Comparison of ENCODE assay signal across 1 cellular context in the genomic region with DNA sequence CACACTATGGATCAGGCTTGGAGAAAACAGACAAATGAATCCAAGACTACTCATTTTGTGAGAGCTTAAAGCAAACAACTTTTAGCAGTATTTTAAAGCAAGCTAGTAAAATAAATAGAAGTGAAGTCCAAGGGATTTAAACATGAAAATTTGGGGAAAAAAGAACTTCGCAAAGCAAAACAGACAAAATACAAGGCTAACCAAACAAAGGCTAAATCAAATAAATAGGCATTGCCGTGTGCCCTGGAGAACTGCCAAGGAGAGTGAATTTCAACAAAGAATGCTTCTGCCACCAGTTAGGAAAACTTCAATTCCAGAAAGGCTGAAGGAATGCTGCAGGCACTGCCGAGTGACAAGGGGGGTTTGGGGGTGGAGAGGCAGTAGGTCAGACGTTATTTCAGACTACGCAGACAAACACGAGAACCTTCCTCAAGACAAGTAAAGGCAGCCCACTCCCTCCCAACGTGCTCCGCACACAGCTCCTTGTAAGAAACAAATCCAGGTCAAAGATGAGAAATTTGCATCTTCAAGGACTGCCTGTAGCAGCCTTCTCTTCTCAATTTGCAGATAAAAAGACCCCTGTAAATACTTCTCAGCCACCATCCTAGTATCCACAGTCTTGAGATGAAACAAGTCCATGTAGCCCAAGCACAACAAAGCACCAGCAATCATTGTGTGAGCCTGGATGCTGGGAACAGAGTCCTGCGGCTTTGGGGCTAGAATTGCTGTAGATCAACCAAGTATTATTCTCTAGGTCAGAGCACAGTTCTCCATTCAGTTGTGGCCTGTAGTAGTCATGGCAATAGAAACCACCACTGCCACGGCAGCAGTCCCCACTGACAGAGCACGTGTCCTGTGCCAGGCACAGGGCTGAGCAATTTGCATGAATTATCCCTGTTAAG.
A peak's percentile ranks its signal among the peaks of the same experiment; 100 is the strongest.
TF ChIP-seq lines count a peak whose summit lies in the region.

No MANE protein-coding gene starts in this region.

TF ChIP-seq in HepG2, 621 proteins besides CTCF, POLR2A, EP300 and RAD21 (continued from another document and continues in another):
- TF ChIP-seq ZBTB43 (CRISPR knock-in tag; conservative IDR thresholded peaks at IDR 0.05) (0 out of 2 replicates have a peak, but pooled peaks have one; percentile 27), RFX3 (CRISPR knock-in tag; IDR thresholded peaks at IDR 0.05) (peak; percentile 65), THAP7 (CRISPR knock-in tag; IDR thresholded peaks at IDR 0.05) (no peak), ZNF552 (CRISPR knock-in tag; IDR thresholded peaks at IDR 0.05; ENCODE audit: borderline replicate concordance) (peak; percentile 23; the same call in 1 of the 2 replicates), HNF1B (CRISPR knock-in tag; IDR thresholded peaks at IDR 0.05) (0 out of 2 replicates have a peak, but pooled peaks have one; percentile 43), FOXK2 (IDR thresholded peaks at IDR 0.05) (peak; percentile 51; the same call in 1 of the 2 replicates), KLF13 (CRISPR knock-in tag; IDR thresholded peaks at IDR 0.05) (no peak), ZSCAN25 (CRISPR knock-in tag; IDR thresholded peaks at IDR 0.05) (no peak), SOX5 (CRISPR knock-in tag; IDR thresholded peaks at IDR 0.05; ENCODE audit: borderline replicate concordance) (peak; percentile 52), SKIL (CRISPR knock-in tag; IDR thresholded peaks at IDR 0.05; ENCODE audit: borderline replicate concordance) (peak; percentile 31; the same call in 1 of the 2 replicates), JUN (CRISPR knock-in tag; IDR thresholded peaks at IDR 0.05) (0 out of 2 replicates have a peak, but pooled peaks have one; percentile 34), ZNF205 (CRISPR knock-in tag; IDR thresholded peaks at IDR 0.05) (no peak), ZNF747 (CRISPR knock-in tag; IDR thresholded peaks at IDR 0.05; ENCODE audit: borderline replicate concordance) (0 out of 2 replicates have a peak, but pooled peaks have one; percentile 30), HOXA9 (CRISPR knock-in tag; IDR thresholded peaks at IDR 0.05; ENCODE audit: borderline replicate concordance) (no peak), NFIC (IDR thresholded peaks at IDR 0.05; ENCODE audit: low read length) (peak; percentile 88), ZNF574 (CRISPR knock-in tag; IDR thresholded peaks at IDR 0.05) (peak; percentile 36; the same call in 1 of the 2 replicates), GATAD2A (CRISPR knock-in tag; IDR thresholded peaks at IDR 0.05) (peak; percentile 86), RXRB (CRISPR knock-in tag; IDR thresholded peaks at IDR 0.05; ENCODE audit: borderline replicate concordance) (peak; percentile 10; the same call in 1 of the 2 replicates), TGIF2 (CRISPR knock-in tag; IDR thresholded peaks at IDR 0.05) (no peak), ZNF776 (CRISPR knock-in tag; IDR thresholded peaks at IDR 0.05) (no peak), MIER3 (CRISPR knock-in tag; IDR thresholded peaks at IDR 0.05; ENCODE audit: borderline replicate concordance) (peak; percentile 21; the same call in 1 of the 2 replicates), FOXC1 (CRISPR knock-in tag; IDR thresholded peaks at IDR 0.05; ENCODE audit: borderline replicate concordance) (peak; percentile 25; the same call in 1 of the 2 replicates), KDM6A (CRISPR knock-in tag; IDR thresholded peaks at IDR 0.05; ENCODE audit: low read depth) (0 out of 2 replicates have a peak, but pooled peaks have one; percentile 59), PPARG (CRISPR knock-in tag; conservative IDR thresholded peaks at IDR 0.05) (peak; percentile 51), ZBTB37 (CRISPR knock-in tag; IDR thresholded peaks at IDR 0.05) (peak; percentile 81; the same call in 1 of the 2 replicates), ISL2 (CRISPR knock-in tag; IDR thresholded peaks at IDR 0.05) (peak; percentile 88), PHF21A (CRISPR knock-in tag; IDR thresholded peaks at IDR 0.05) (peak; percentile 81)
- TF ChIP-seq, protein P1, sequence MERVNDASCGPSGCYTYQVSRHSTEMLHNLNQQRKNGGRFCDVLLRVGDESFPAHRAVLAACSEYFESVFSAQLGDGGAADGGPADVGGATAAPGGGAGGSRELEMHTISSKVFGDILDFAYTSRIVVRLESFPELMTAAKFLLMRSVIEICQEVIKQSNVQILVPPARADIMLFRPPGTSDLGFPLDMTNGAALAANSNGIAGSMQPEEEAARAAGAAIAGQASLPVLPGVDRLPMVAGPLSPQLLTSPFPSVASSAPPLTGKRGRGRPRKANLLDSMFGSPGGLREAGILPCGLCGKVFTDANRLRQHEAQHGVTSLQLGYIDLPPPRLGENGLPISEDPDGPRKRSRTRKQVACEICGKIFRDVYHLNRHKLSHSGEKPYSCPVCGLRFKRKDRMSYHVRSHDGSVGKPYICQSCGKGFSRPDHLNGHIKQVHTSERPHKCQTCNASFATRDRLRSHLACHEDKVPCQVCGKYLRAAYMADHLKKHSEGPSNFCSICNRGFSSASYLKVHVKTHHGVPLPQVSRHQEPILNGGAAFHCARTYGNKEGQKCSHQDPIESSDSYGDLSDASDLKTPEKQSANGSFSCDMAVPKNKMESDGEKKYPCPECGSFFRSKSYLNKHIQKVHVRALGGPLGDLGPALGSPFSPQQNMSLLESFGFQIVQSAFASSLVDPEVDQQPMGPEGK (CRISPR knock-in tag; IDR thresholded peaks at IDR 0.05), result peak; percentile 60; the same call in 1 of the 2 replicates
- TF ChIP-seq, protein P2, sequence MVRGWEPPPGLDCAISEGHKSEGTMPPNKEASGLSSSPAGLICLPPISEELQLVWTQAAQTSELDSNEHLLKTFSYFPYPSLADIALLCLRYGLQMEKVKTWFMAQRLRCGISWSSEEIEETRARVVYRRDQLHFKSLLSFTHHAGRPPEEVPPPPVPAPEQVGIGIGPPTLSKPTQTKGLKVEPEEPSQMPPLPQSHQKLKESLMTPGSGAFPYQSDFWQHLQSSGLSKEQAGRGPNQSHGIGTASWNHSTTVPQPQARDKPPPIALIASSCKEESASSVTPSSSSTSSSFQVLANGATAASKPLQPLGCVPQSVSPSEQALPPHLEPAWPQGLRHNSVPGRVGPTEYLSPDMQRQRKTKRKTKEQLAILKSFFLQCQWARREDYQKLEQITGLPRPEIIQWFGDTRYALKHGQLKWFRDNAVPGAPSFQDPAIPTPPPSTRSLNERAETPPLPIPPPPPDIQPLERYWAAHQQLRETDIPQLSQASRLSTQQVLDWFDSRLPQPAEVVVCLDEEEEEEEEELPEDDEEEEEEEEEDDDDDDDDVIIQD (CRISPR knock-in tag; IDR thresholded peaks at IDR 0.05; ENCODE audit: low read depth), result 0 out of 2 replicates have a peak, but pooled peaks have one; percentile 17
- TF ChIP-seq, protein P3, sequence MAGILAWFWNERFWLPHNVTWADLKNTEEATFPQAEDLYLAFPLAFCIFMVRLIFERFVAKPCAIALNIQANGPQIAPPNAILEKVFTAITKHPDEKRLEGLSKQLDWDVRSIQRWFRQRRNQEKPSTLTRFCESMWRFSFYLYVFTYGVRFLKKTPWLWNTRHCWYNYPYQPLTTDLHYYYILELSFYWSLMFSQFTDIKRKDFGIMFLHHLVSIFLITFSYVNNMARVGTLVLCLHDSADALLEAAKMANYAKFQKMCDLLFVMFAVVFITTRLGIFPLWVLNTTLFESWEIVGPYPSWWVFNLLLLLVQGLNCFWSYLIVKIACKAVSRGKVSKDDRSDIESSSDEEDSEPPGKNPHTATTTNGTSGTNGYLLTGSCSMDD (CRISPR knock-in tag; IDR thresholded peaks at IDR 0.05), result no peak
- TF ChIP-seq, protein P4, sequence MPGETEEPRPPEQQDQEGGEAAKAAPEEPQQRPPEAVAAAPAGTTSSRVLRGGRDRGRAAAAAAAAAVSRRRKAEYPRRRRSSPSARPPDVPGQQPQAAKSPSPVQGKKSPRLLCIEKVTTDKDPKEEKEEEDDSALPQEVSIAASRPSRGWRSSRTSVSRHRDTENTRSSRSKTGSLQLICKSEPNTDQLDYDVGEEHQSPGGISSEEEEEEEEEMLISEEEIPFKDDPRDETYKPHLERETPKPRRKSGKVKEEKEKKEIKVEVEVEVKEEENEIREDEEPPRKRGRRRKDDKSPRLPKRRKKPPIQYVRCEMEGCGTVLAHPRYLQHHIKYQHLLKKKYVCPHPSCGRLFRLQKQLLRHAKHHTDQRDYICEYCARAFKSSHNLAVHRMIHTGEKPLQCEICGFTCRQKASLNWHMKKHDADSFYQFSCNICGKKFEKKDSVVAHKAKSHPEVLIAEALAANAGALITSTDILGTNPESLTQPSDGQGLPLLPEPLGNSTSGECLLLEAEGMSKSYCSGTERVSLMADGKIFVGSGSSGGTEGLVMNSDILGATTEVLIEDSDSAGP (CRISPR knock-in tag; IDR thresholded peaks at IDR 0.05; ENCODE audit: borderline replicate concordance), result 0 out of 2 replicates have a peak, but pooled peaks have one; percentile 28
